In genomic region chr19:41409288-41409687, GRCh38 we compare ENCODE assay signal across 9 cellular contexts. TPM values are rescaled to one million over a fixed set of nuclear protein-coding genes. Genes with fewer than 3 reads are reported as not detected.
DNase-seq lines count a peak whose midpoint lies in the region; ATAC-seq and TF ChIP-seq lines count a peak whose summit lies in the region.
"Had no signal": no experiment of that assay in that cellular context is flagged by ENCODE, and none has a peak within 500 bp of the region (broad histone marks: within the 10 kb centered on the region; RNA-seq: fewer than 3 reads in every experiment).

No MANE protein-coding gene starts in this region.

- peak overlapping the region; percentile 6 for H3K9ac ChIP-seq in adipocyte (ENCODE audit: low read length)

- no peak overlapping the region for H3K27ac ChIP-seq in testis

- WGBS in testis, 2 donors: 68 to 69% methylated on average over 4 of the region's 4 CpGs

- peaks cover 15 to 18% of the 10 kb centered on the region in 2 donors for H3K4me1 Mint-ChIP-seq in immature natural killer cell

- intact Hi-C loops in testis (cut with DNase I; ENCODE audit: low total_unique reads): no loop called here

- H3K27me3 Mint-ChIP-seq in immature natural killer cell (ENCODE audit: low read depth in 3 of 3): peaks cover 0 to 4% (median 0%) of the 10 kb centered on the region in 3 donors

- peak; percentile 44 for DNase-seq in DMS153 (lab: John Stamatoyannopoulos, UW)
- no peak for DNase-seq in DMS153 treated with DMSO at 0.1 percent for 48 hours (lab: John Stamatoyannopoulos, UW; ENCODE audit: unreplicated experiment)
- DNase-seq in adipocyte (ENCODE audit: low read depth): no peak
- no peak for DNase-seq in immature natural killer cell
- DNase-seq in testis: peak; percentile 63
- DNase-seq in retina: no peak
- DNase-seq in cerebellar nuclear complex (lab: John Stamatoyannopoulos, UW): no peak
- DNase-seq: 8988T had no signal

- H3K4me1 ChIP-seq in adipocyte (ENCODE audit: control insufficient read depth, insufficient read depth, low read length): peaks cover 6% of the 10 kb centered on the region
- H3K4me1 ChIP-seq in testis: peaks cover 3% of the 10 kb centered on the region

- H3K36me3 Mint-ChIP-seq in immature natural killer cell: peaks cover 7 to 20% (median 7%) of the 10 kb centered on the region in 3 donors

- no peak for ATAC-seq in HG02840 (IDR thresholded peaks at IDR 0.05; ENCODE audit: low FRiP score, unreplicated experiment)

- H3K27ac Mint-ChIP-seq in immature natural killer cell: peak overlapping the region in 4 of 6 donors; percentile 36 to 74 (median 48)

- H3K36me3 ChIP-seq in adipocyte (ENCODE audit: control insufficient read depth, insufficient read depth, low read length, severe bottlenecking) (peaks cover 25% of the 10 kb centered on the region), testis (ENCODE audit: low read depth, missing control alignments) (no peaks in the 10 kb centered on the region)

- H3K9me3 ChIP-seq in adipocyte (ENCODE audit: control insufficient read depth, low read length): no peaks in the 10 kb centered on the region
- no peaks in the 10 kb centered on the region for H3K9me3 ChIP-seq in testis

- H3K4me3 Mint-ChIP-seq in immature natural killer cell: peak overlapping the region in 4 of 5 donors; percentile 46 to 55 (median 49)

- H3K27me3 ChIP-seq in adipocyte (replicated peaks; ENCODE audit: control insufficient read depth, insufficient read depth, low read length): no peaks in the 10 kb centered on the region
- H3K27me3 ChIP-seq in testis: no peaks in the 10 kb centered on the region

- H3K4me3 ChIP-seq in adipocyte (ENCODE audit: low read length) (no peak overlapping the region), testis (no peak overlapping the region)

- TF ChIP-seq CTCF in testis (IDR thresholded peaks at IDR 0.05): no peak

- no peaks in the 10 kb centered on the region for H3K9me3 Mint-ChIP-seq in immature natural killer cell

- no peak for TF ChIP-seq POLR2A in testis (IDR thresholded peaks at IDR 0.05)

RNA-seq across cellular contexts. Expression of gene BCKDHA, which starts 11.7 kb away (rescaled TPM):
- polyA plus RNA-seq in immature natural killer cell (10 to 100 TPM; 70.8 to 76.9 (median 75.5) TPM), testis (ENCODE audit: insufficient read depth, low read depth, low replicate concordance) (53.1 TPM)
- total RNA-seq in testis: 10 to 100 TPM; 80.8 to 81.3 TPM

RNA-seq across cellular contexts. Expression of gene EXOSC5, which starts 12.1 kb away (rescaled TPM):
- polyA plus RNA-seq in immature natural killer cell (10 to 100 TPM; 44.0 to 58.6 (median 50.3) TPM), testis (ENCODE audit: insufficient read depth, low read depth, low replicate concordance) (28.0 TPM)
- total RNA-seq in testis: 10 to 100 TPM; 19.1 to 23.8 TPM

RNA-seq across cellular contexts. Expression of gene B3GNT8, which starts 17.9 kb away (rescaled TPM):
- polyA plus RNA-seq in immature natural killer cell: 1 to 10 TPM in 1 of 3 donors, under 1 TPM in 1, not detected in 1; 0.23 to 1.3 TPM
- total RNA-seq in testis: 1 to 10 TPM; 1.0 to 1.2 TPM
- 1.3 TPM for polyA plus RNA-seq in testis (ENCODE audit: insufficient read depth, low read depth, low replicate concordance)

RNA-seq across cellular contexts. Expression of gene DMAC2, which starts 30.4 kb away (rescaled TPM):
- 10 to 100 TPM; 70.5 to 90.4 (median 77.3) TPM for polyA plus RNA-seq in immature natural killer cell
- total RNA-seq in testis: 10 to 100 TPM; 26.7 to 35.8 TPM
- 24.6 TPM for polyA plus RNA-seq in testis (ENCODE audit: insufficient read depth, low read depth, low replicate concordance)

RNA-seq across cellular contexts. Expression of gene TMEM91, which starts 33.0 kb away (rescaled TPM):
- 1 to 10 TPM; 5.2 to 7.0 (median 6.1) TPM for polyA plus RNA-seq in immature natural killer cell
- 10 to 100 TPM; 17.0 to 32.9 TPM for total RNA-seq in testis
- 33.2 TPM for polyA plus RNA-seq in testis (ENCODE audit: insufficient read depth, low read depth, low replicate concordance)

Comparison
In these comparisons a context has a peak if more than half of its experiments do, and no peak if none do; other contexts are left out.
1. DNase-seq: peak in DMS153 (single experiment) and testis (single experiment); none in DMS153 treated with DMSO at 0.1 percent for 48 hours (single experiment), adipocyte (single experiment), immature natural killer cell (0 of 3), retina (single experiment) and cerebellar nuclear complex (0 of 2).